In genomic region chr7:85186083-85186520, GRCh38 we compare ENCODE assay signal across 8 cellular contexts. TPM values are rescaled to one million over a fixed set of nuclear protein-coding genes. Genes with fewer than 3 reads are reported as not detected.
A peak's percentile ranks its signal among the peaks of the same experiment; 100 is the strongest.
DNase-seq lines count a peak whose midpoint lies in the region; ATAC-seq and TF ChIP-seq lines count a peak whose summit lies in the region.

No MANE protein-coding gene starts in this region.

- H3K27me3 ChIP-seq in HUES48 (ENCODE audit: control insufficient read depth, insufficient read depth, low read length) (peaks cover 48% of the 10 kb centered on the region), body of pancreas (no peaks in the 10 kb centered on the region)

- no peaks in the 10 kb centered on the region for H3K36me3 Mint-ChIP-seq in stimulated activated effector memory CD8-positive, alpha-beta T cell treated with anti-CD3 and anti-CD28 coated beads, Interleukin-12 subunit alpha, Interleukin-12 subunit beta, amount 100 ng/mL, for 72 hours

- H3K36me3 ChIP-seq in HUES48 (ENCODE audit: control insufficient read depth, insufficient read depth, low read length) (no peaks in the 10 kb centered on the region), body of pancreas (replicated peaks in 1 of 2; ENCODE audit: insufficient read depth in 1 of 2, low read depth in 2 of 2) (no peaks in the 10 kb centered on the region)

- H3K9ac ChIP-seq in HUES48 (ENCODE audit: low read depth, low read length), result peak overlapping the region; percentile 36

- H3K4me3 ChIP-seq in HUES48 (ENCODE audit: low read depth, low read length) (peak overlapping the region; percentile 78), body of pancreas (no peak overlapping the region)

- H3K27ac Mint-ChIP-seq in stimulated activated effector memory CD8-positive, alpha-beta T cell treated with anti-CD3 and anti-CD28 coated beads, Interleukin-12 subunit alpha, Interleukin-12 subunit beta, amount 100 ng/mL, for 72 hours, result no peak overlapping the region

- peaks cover 4% of the 10 kb centered on the region for H3K9me3 Mint-ChIP-seq in stimulated activated effector memory CD8-positive, alpha-beta T cell treated with anti-CD3 and anti-CD28 coated beads, Interleukin-12 subunit alpha, Interleukin-12 subunit beta, amount 100 ng/mL, for 72 hours

- H3K9me3 ChIP-seq in HUES48 (ENCODE audit: control insufficient read depth, insufficient read depth, low read length) (no peaks in the 10 kb centered on the region), body of pancreas (no peaks in the 10 kb centered on the region)

- H3K4me1 Mint-ChIP-seq in stimulated activated effector memory CD8-positive, alpha-beta T cell treated with anti-CD3 and anti-CD28 coated beads, Interleukin-12 subunit alpha, Interleukin-12 subunit beta, amount 100 ng/mL, for 72 hours, result no peaks in the 10 kb centered on the region

- H3K4me1 ChIP-seq in HUES48 (ENCODE audit: control insufficient read depth, insufficient read depth, low read length) (peaks cover 13% of the 10 kb centered on the region; the same call in 1 of the 2 replicates), body of pancreas (peaks cover 22% of the 10 kb centered on the region)

- ATAC-seq in GM21423 (IDR thresholded peaks at IDR 0.05; ENCODE audit: unreplicated experiment) (peak; percentile 27), body of pancreas (peak; percentile 36)
- ATAC-seq in stimulated activated effector memory CD8-positive, alpha-beta T cell treated with anti-CD3 and anti-CD28 coated beads, Interleukin-12 subunit alpha, Interleukin-12 subunit beta, amount 100 ng/mL, for 72 hours, result no peak

- H3K27ac ChIP-seq in HUES48 (ENCODE audit: low read depth, low read length) (no peak overlapping the region), body of pancreas (no peak overlapping the region)

- intact Hi-C loops in body of pancreas (cut with DNase I), result no loop called here

- peak; percentile 18 for DNase-seq in COLO668 (lab: John Stamatoyannopoulos, UW; ENCODE audit: unreplicated experiment)
- peak in 2 of 4 donors; percentile 9 to 12 for DNase-seq in body of pancreas
- DNase-seq in iris pigment epithelial cell (ENCODE audit: low read depth), result peak; percentile 55
- no peak for DNase-seq in stimulated activated effector memory CD8-positive, alpha-beta T cell treated with anti-CD3 and anti-CD28 coated beads, Interleukin-12 subunit alpha, Interleukin-12 subunit beta, amount 100 ng/mL, for 72 hours (ENCODE audit: low spot score in 2 of 2)
- DNase-seq in NCI-H1694 treated with DMSO at 0.1 percent for 48 hours (lab: John Stamatoyannopoulos, UW), result no peak
- DNase-seq in NCI-H146 (lab: John Stamatoyannopoulos, UW), result no peak

- 0 to 1% methylated on average over 8 to 28 of the region's 28 CpGs for WGBS in body of pancreas, 2 donors

- H3K4me3 Mint-ChIP-seq in stimulated activated effector memory CD8-positive, alpha-beta T cell treated with anti-CD3 and anti-CD28 coated beads, Interleukin-12 subunit alpha, Interleukin-12 subunit beta, amount 100 ng/mL, for 72 hours, result peak overlapping the region; percentile 22

- no peak for TF ChIP-seq CTCF in body of pancreas (IDR thresholded peaks at IDR 0.05)

- no peak for TF ChIP-seq POLR2A in body of pancreas (IDR thresholded peaks at IDR 0.05)

RNA-seq across cellular contexts. Expression of gene SEMA3D, which starts 0.8 kb away (rescaled TPM):
- total RNA-seq in body of pancreas, result 1 to 10 TPM in 1 of 2 donors, under 1 TPM in 1; 0.66 to 1.3 TPM

Comparison
In these comparisons a context has a peak if more than half of its experiments do, and no peak if none do; other contexts are left out.
1. DNase-seq: peak in COLO668 (single experiment) and iris pigment epithelial cell (single experiment); none in stimulated activated effector memory CD8-positive, alpha-beta T cell treated with anti-CD3 and anti-CD28 coated beads, Interleukin-12 subunit alpha, Interleukin-12 subunit beta, amount 100 ng/mL, for 72 hours (0 of 2), NCI-H1694 treated with DMSO at 0.1 percent for 48 hours (single experiment) and NCI-H146 (single experiment).